21 cellular contexts compared by ENCODE assay signal in genomic region chr3:16386536-16386935, GRCh38.
DNase-seq lines count a peak whose midpoint lies in the region; ATAC-seq, FAIRE-seq and TF ChIP-seq lines count a peak whose summit lies in the region.
"Had no signal": no experiment of that assay in that cellular context is flagged by ENCODE, and none has a peak within 500 bp of the region (broad histone marks: within the 10 kb centered on the region; RNA-seq: fewer than 3 reads in every experiment).

No MANE protein-coding gene starts in this region.

- peak overlapping the region; percentile 8 for H3K27ac Mint-ChIP-seq in activated CD4-positive, alpha-beta memory T cell treated with anti-CD3 and anti-CD28 coated beads, Interleukin-2, amount 10 ng/mL, durations not matched to agents 7 days and 5 days
- H3K27ac Mint-ChIP-seq in activated CD4-positive, alpha-beta memory T cell treated with anti-CD3 and anti-CD28 coated beads for 36 hours = no peak overlapping the region
- H3K27ac Mint-ChIP-seq in natural killer cell = peak overlapping the region; percentile 22 to 72
- H3K27ac Mint-ChIP-seq: GM23338, memory B cell had no signal

- POLR2A ChIA-PET in activated CD4-positive, alpha-beta memory T cell treated with anti-CD3 and anti-CD28 coated beads, Interleukin-2, amount 10 ng/mL, durations not matched to agents 7 days and 5 days (lab: Charles Lee) = interaction anchor here (0.8 kb wide), 1 partner anchor 48 kb away, joined by 3 read pairs; no protein-coding TSS in a partner anchor
- POLR2A ChIA-PET in activated CD4-positive, alpha-beta memory T cell treated with anti-CD3 and anti-CD28 coated beads for 36 hours (lab: Charles Lee) = no interaction called here
- POLR2A ChIA-PET in GM12878 (lab: Charles Lee) = interaction anchor here (1.2 to 2.2 kb wide), 2 partner anchors 11 to 21 kb away, joined by 3 to 8 read pairs; no protein-coding TSS in a partner anchor
- POLR2A ChIA-PET in GM10248 (lab: Yijun Ruan, JAX) = no interaction called here

- no peak overlapping the region for H3K4me3 ChIP-seq in Karpas-422 (ENCODE audit: low read length)
- H3K4me3 ChIP-seq in GM12878 = no peak overlapping the region
- H3K4me3 ChIP-seq in WERI-Rb-1 (ENCODE audit: low read depth, low read length) = no peak overlapping the region
- H3K4me3 ChIP-seq: A549, GM23338, heart right ventricle had no signal

- H3K27me3 ChIP-seq in Karpas-422 (ENCODE audit: low read length) (no peaks in the 10 kb centered on the region), GM12878 (replicated peaks in 1 of 2; ENCODE audit: control insufficient read depth in 2 of 2, insufficient read depth in 2 of 2, low read length in 1 of 2) (no peaks in the 10 kb centered on the region), WERI-Rb-1 (ENCODE audit: insufficient read depth, low read depth, severe bottlenecking) (no peaks in the 10 kb centered on the region)
- H3K27me3 ChIP-seq: heart right ventricle, neutrophil had no signal

- 28% methylated on average over 6 of the region's 6 CpGs for WGBS in GM12878 (ENCODE audit: insufficient coverage, insufficient replicate concordance, low lambda C conversion rate, missing lambda C conversion rate)

- intact Hi-C loops in activated CD4-positive, alpha-beta memory T cell treated with anti-CD3 and anti-CD28 coated beads for 36 hours (cut with micrococcal nuclease) = no loop called here
- intact Hi-C loops in GM12878 (cut with micrococcal nuclease; ENCODE audit: unreplicated experiment) = no loop called here
- intact Hi-C loops in natural killer cell (cut with micrococcal nuclease) = no loop called here

- H4K20me1 ChIP-seq in Karpas-422 (ENCODE audit: insufficient read depth, low read depth, low read length) (no peaks in the 10 kb centered on the region), GM12878 (ENCODE audit: control insufficient read depth, insufficient read depth) (no peaks in the 10 kb centered on the region)

- no peak for FAIRE-seq in GM12878 (lab: Jason Lieb, UNC)
- FAIRE-seq: A549, islet of Langerhans had no signal

- no TSS peak for BruUV-seq in GM12878 (replicated peaks; lab: Mats Ljungman, UMichigan)

- H3K36me3 ChIP-seq in Karpas-422 (ENCODE audit: insufficient read depth, low read length) (peaks cover 50% of the 10 kb centered on the region), GM12878 (ENCODE audit: control insufficient read depth in 2 of 2, insufficient read depth in 2 of 2, low read length in 1 of 2) (peaks cover 13 to 20% of the 10 kb centered on the region in 2 experiments; a peak in 3 of 4 replicates), WERI-Rb-1 (no peaks in the 10 kb centered on the region)
- H3K36me3 ChIP-seq: neutrophil had no signal

- peaks cover 10% of the 10 kb centered on the region for H3K9me3 Mint-ChIP-seq in activated CD4-positive, alpha-beta memory T cell treated with anti-CD3 and anti-CD28 coated beads, Interleukin-2, amount 10 ng/mL, durations not matched to agents 7 days and 5 days
- peaks cover 1% of the 10 kb centered on the region for H3K9me3 Mint-ChIP-seq in activated CD4-positive, alpha-beta memory T cell treated with anti-CD3 and anti-CD28 coated beads for 36 hours
- no peaks in the 10 kb centered on the region for H3K9me3 Mint-ChIP-seq in natural killer cell
- H3K9me3 Mint-ChIP-seq: GM23338, memory B cell had no signal

- no peak overlapping the region for H3K4me3 Mint-ChIP-seq in activated CD4-positive, alpha-beta memory T cell treated with anti-CD3 and anti-CD28 coated beads, Interleukin-2, amount 10 ng/mL, durations not matched to agents 7 days and 5 days
- no peak overlapping the region for H3K4me3 Mint-ChIP-seq in activated CD4-positive, alpha-beta memory T cell treated with anti-CD3 and anti-CD28 coated beads for 36 hours
- H3K4me3 Mint-ChIP-seq in natural killer cell = no peak overlapping the region
- H3K4me3 Mint-ChIP-seq: GM23338, memory B cell had no signal

- H3K4me1 ChIP-seq in Karpas-422 (ENCODE audit: low read length) = peaks cover 81% of the 10 kb centered on the region
- H3K4me1 ChIP-seq in GM12878 (ENCODE audit: control insufficient read depth, insufficient read depth, low read length) = peaks cover 43% of the 10 kb centered on the region
- H3K4me1 ChIP-seq: A549 had no signal

- ATAC-seq in GM12878 (no peak; the same call in 2 of the 3 replicates), natural killer cell (no peak)
- ATAC-seq: A549, GM23338 had no signal

- in situ Hi-C loops in GM12878 (cut with MboI) = no loop called here

- CTCF ChIA-PET in activated CD4-positive, alpha-beta memory T cell treated with anti-CD3 and anti-CD28 coated beads, Interleukin-2, amount 10 ng/mL, durations not matched to agents 7 days and 5 days (lab: Charles Lee) = no interaction called here
- CTCF ChIA-PET in activated CD4-positive, alpha-beta memory T cell treated with anti-CD3 and anti-CD28 coated beads for 36 hours (lab: Charles Lee) = interaction anchor here (0.8 kb wide), 1 partner anchor 23 kb away, joined by 3 read pairs; no protein-coding TSS in a partner anchor
- CTCF ChIA-PET in GM12878 (lab: Yijun Ruan, JAX) = interaction anchor here (0.9 to 1.6 kb wide), 4 partner anchors 9 to 25 kb away, joined by 3 read pairs; no protein-coding TSS in a partner anchor
- CTCF ChIA-PET in GM10248 (lab: Yijun Ruan, JAX) = interaction anchor here (1.1 to 2.0 kb wide), 2 partner anchors 13 to 19 kb away, joined by 3 to 5 read pairs; no protein-coding TSS in a partner anchor

- no peaks in the 10 kb centered on the region for H3K27me3 Mint-ChIP-seq in activated CD4-positive, alpha-beta memory T cell treated with anti-CD3 and anti-CD28 coated beads, Interleukin-2, amount 10 ng/mL, durations not matched to agents 7 days and 5 days
- H3K27me3 Mint-ChIP-seq in activated CD4-positive, alpha-beta memory T cell treated with anti-CD3 and anti-CD28 coated beads for 36 hours = no peaks in the 10 kb centered on the region
- no peaks in the 10 kb centered on the region for H3K27me3 Mint-ChIP-seq in natural killer cell (ENCODE audit: low read depth in 2 of 2)

- H3K27ac ChIP-seq in Karpas-422 (ENCODE audit: low read length) = peak overlapping the region; percentile 98
- peak overlapping the region; percentile 61 for H3K27ac ChIP-seq in GM12878 (ENCODE audit: control insufficient read depth, insufficient read depth)
- no peak overlapping the region for H3K27ac ChIP-seq in WERI-Rb-1
- H3K27ac ChIP-seq: A549, neutrophil had no signal

- H3K79me2 ChIP-seq in Karpas-422 (ENCODE audit: low read length) (peaks cover 97% of the 10 kb centered on the region), GM12878 (ENCODE audit: control insufficient read depth, insufficient read depth, low read length) (peaks cover 60% of the 10 kb centered on the region)

- no peak for TF ChIP-seq RAD21 in GM12878 (IDR thresholded peaks at IDR 0.05; ENCODE audit: insufficient read depth, low read depth, low read length)

- no peak overlapping the region for H3K9ac ChIP-seq in Karpas-422 (ENCODE audit: low read length)
- no peak overlapping the region for H3K9ac ChIP-seq in GM12878 (ENCODE audit: control insufficient read depth, insufficient read depth, low read length)

- no peak for TF ChIP-seq POLR2A in GM12878 (IDR thresholded peaks at IDR 0.05; ENCODE audit: low read depth, low read length)

- H3K4me1 Mint-ChIP-seq in activated CD4-positive, alpha-beta memory T cell treated with anti-CD3 and anti-CD28 coated beads, Interleukin-2, amount 10 ng/mL, durations not matched to agents 7 days and 5 days = peaks cover 29% of the 10 kb centered on the region
- peaks cover 55% of the 10 kb centered on the region for H3K4me1 Mint-ChIP-seq in activated CD4-positive, alpha-beta memory T cell treated with anti-CD3 and anti-CD28 coated beads for 36 hours (ENCODE audit: low read depth)
- H3K4me1 Mint-ChIP-seq in natural killer cell = peaks cover 59 to 66% of the 10 kb centered on the region in 2 donors

- TF ChIP-seq CTCF in GM12878 (IDR thresholded peaks at IDR 0.05 in 2 of 3, conservative IDR thresholded peaks at IDR 0.05 in 1 of 3; ENCODE audit: control insufficient read depth in 2 of 3, extremely low read depth in 1 of 3, insufficient read depth in 1 of 3, low read depth in 3 of 3, low read length in 3 of 3) (no peak), natural killer cell (IDR thresholded peaks at IDR 0.05) (no peak), WERI-Rb-1 (IDR thresholded peaks at IDR 0.05; ENCODE audit: low read depth, low read length) (no peak), GM10248 (IDR thresholded peaks at IDR 0.05; ENCODE audit: control extremely low read depth, extremely low read depth, low read depth, missing control alignments) (no peak)

- H3K9me3 ChIP-seq in Karpas-422 (ENCODE audit: low read length) (no peaks in the 10 kb centered on the region), GM12878 (replicated peaks; ENCODE audit: control insufficient read depth, insufficient read depth, low read length) (no peaks in the 10 kb centered on the region; the same call in 2 of the 3 replicates), WERI-Rb-1 (ENCODE audit: severe bottlenecking) (no peaks in the 10 kb centered on the region)
- H3K9me3 ChIP-seq: A549, heart right ventricle, neutrophil had no signal

- H3K9me2 ChIP-seq in Karpas-422 (replicated peaks; ENCODE audit: insufficient read depth, low read length) = no peaks in the 10 kb centered on the region

- DNase-seq in activated CD4-positive, alpha-beta memory T cell treated with anti-CD3 and anti-CD28 coated beads, Interleukin-2, amount 10 ng/mL, durations not matched to agents 7 days and 5 days = no peak
- DNase-seq in activated CD4-positive, alpha-beta memory T cell treated with anti-CD3 and anti-CD28 coated beads for 36 hours = no peak
- DNase-seq in Karpas-422 (no peak), GM12878 (ENCODE audit: low read depth, low spot score) (no peak), natural killer cell (no peak), WERI-Rb-1 (no peak), glomerular visceral epithelial cell (ENCODE audit: extremely low spot score) (no peak), GM10248 (ENCODE audit: extremely low spot score) (no peak)
- DNase-seq: activated CD4-positive, alpha-beta T cell treated with anti-CD3 and anti-CD28 coated beads for 48 hours; EL; heart right ventricle; NCI-H1436; NCI-H226; retina; SHP77 treated with DMSO at 0.1 percent for 48 hours; T-helper 9 cell had no signal

- H3K36me3 Mint-ChIP-seq in activated CD4-positive, alpha-beta memory T cell treated with anti-CD3 and anti-CD28 coated beads, Interleukin-2, amount 10 ng/mL, durations not matched to agents 7 days and 5 days (ENCODE audit: low read depth) = peaks cover 79% of the 10 kb centered on the region
- H3K36me3 Mint-ChIP-seq in activated CD4-positive, alpha-beta memory T cell treated with anti-CD3 and anti-CD28 coated beads for 36 hours = peaks cover 21% of the 10 kb centered on the region
- H3K36me3 Mint-ChIP-seq in natural killer cell = no peaks in the 10 kb centered on the region
- H3K36me3 Mint-ChIP-seq: memory B cell had no signal

- H2AFZ ChIP-seq in Karpas-422 (ENCODE audit: low read length) (no peak overlapping the region), GM12878 (ENCODE audit: control insufficient read depth, low read depth, low read length) (no peak overlapping the region)
- H2AFZ ChIP-seq: GM23338 had no signal

- SMC1A ChIA-PET in GM12878 (lab: Charles Lee; ENCODE audit: uncharacterized antibody, unreplicated experiment) = interaction anchor here (0.9 to 1.7 kb wide), 5 partner anchors 9 to 163 kb away, joined by 3 to 4 read pairs (median 4); no protein-coding TSS in a partner anchor

- RAD21 ChIA-PET in GM12878 (lab: Charles Lee; ENCODE audit: unreplicated experiment) = interaction anchor here (1.1 kb wide), 1 partner anchor 44 kb away, joined by 3 read pairs; no protein-coding TSS in a partner anchor

- H3K4me2 ChIP-seq in Karpas-422 (ENCODE audit: low read depth, low read length, poor library complexity, severe bottlenecking) (no peak overlapping the region), GM12878 (ENCODE audit: control insufficient read depth, insufficient read depth) (no peak overlapping the region)
- H3K4me2 ChIP-seq: A549, GM23338 had no signal

- TF ChIP-seq EP300 in GM12878 (IDR thresholded peaks at IDR 0.05; ENCODE audit: borderline replicate concordance in 1 of 2, control insufficient read depth in 1 of 2, low read depth in 2 of 2, low read length in 2 of 2) = no peak

Comparison
In these comparisons a context has a peak if more than half of its experiments do, and no peak if none do; other contexts are left out.
1. POLR2A ChIA-PET loops: an anchor here in activated CD4-positive, alpha-beta memory T cell treated with anti-CD3 and anti-CD28 coated beads, Interleukin-2, amount 10 ng/mL, durations not matched to agents 7 days and 5 days (0.8 kb wide) and GM12878 (1.2 to 2.2 kb wide); none called in activated CD4-positive, alpha-beta memory T cell treated with anti-CD3 and anti-CD28 coated beads for 36 hours and GM10248.